In genomic region chr11:19441752-19442553, GRCh38 we compare ENCODE assay signal across 9 cellular contexts.
DNase-seq lines count a peak whose midpoint lies in the region; ATAC-seq and TF ChIP-seq lines count a peak whose summit lies in the region.
"Had no signal": no experiment of that assay in that cellular context is flagged by ENCODE, and none has a peak within 500 bp of the region (broad histone marks: within the 10 kb centered on the region; RNA-seq: fewer than 3 reads in every experiment).

No MANE protein-coding gene starts in this region.

- WGBS in smooth muscle cell (ENCODE audit: low lambda C conversion rate) = 29% methylated on average over 11 of the region's 11 CpGs
- WGBS in suprapubic skin = 56% methylated on average over 10 of the region's 11 CpGs

- H3K27me3 ChIP-seq in RWPE2 (ENCODE audit: insufficient read depth, poor library complexity, severe bottlenecking) (no peaks in the 10 kb centered on the region), smooth muscle cell (ENCODE audit: low read depth) (peaks cover 13% of the 10 kb centered on the region), suprapubic skin (no peaks in the 10 kb centered on the region)

- no peak overlapping the region for H2AFZ ChIP-seq in smooth muscle cell (ENCODE audit: low read depth)

- H3K36me3 ChIP-seq in RWPE2 (ENCODE audit: low read depth) = no peaks in the 10 kb centered on the region
- no peaks in the 10 kb centered on the region for H3K36me3 ChIP-seq in smooth muscle cell (ENCODE audit: low read depth)
- no peaks in the 10 kb centered on the region for H3K36me3 ChIP-seq in suprapubic skin

- H3K4me3 ChIP-seq in RWPE2 (ENCODE audit: severe bottlenecking) (no peak overlapping the region), smooth muscle cell (no peak overlapping the region), suprapubic skin (no peak overlapping the region)

- no peak for TF ChIP-seq POLR2A in suprapubic skin (IDR thresholded peaks at IDR 0.05)

- TF ChIP-seq CTCF in RWPE2 (IDR thresholded peaks at IDR 0.05; ENCODE audit: poor library complexity, severe bottlenecking) = no peak
- TF ChIP-seq CTCF in smooth muscle cell (IDR thresholded peaks at IDR 0.05; ENCODE audit: borderline replicate concordance, insufficient read depth, poor library complexity, severe bottlenecking) = no peak
- no peak for TF ChIP-seq CTCF in suprapubic skin (IDR thresholded peaks at IDR 0.05)

- H4K20me1 ChIP-seq in smooth muscle cell (ENCODE audit: low read depth) = no peaks in the 10 kb centered on the region

- H3K9ac ChIP-seq in smooth muscle cell (ENCODE audit: low read depth) = no peak overlapping the region

- H3K79me2 ChIP-seq in smooth muscle cell (ENCODE audit: low read depth) = no peaks in the 10 kb centered on the region

- H3K27ac ChIP-seq in RWPE2 (ENCODE audit: poor library complexity, severe bottlenecking) (peak overlapping the region; percentile 84), smooth muscle cell (ENCODE audit: low read depth) (peak overlapping the region; percentile 61), suprapubic skin (no peak overlapping the region)

- H3K4me2 ChIP-seq in smooth muscle cell = peak overlapping the region; percentile 33

- no peak for TF ChIP-seq EP300 in suprapubic skin (IDR thresholded peaks at IDR 0.05)

- no peaks in the 10 kb centered on the region for H3F3A ChIP-seq in smooth muscle cell (ENCODE audit: low read depth)

- ATAC-seq in GM19043 (IDR thresholded peaks at IDR 0.05; ENCODE audit: low read depth, unreplicated experiment) (peak; percentile 90), HG03097 (IDR thresholded peaks at IDR 0.05; ENCODE audit: low FRiP score, unreplicated experiment) (peak; percentile 88), RWPE2 (ENCODE audit: low read depth) (peak; percentile 84), esophagus mucosa (peak; percentile 91)

- H3K9me3 ChIP-seq in RWPE2 (ENCODE audit: severe bottlenecking) (no peaks in the 10 kb centered on the region), smooth muscle cell (replicated peaks; ENCODE audit: low read depth) (no peaks in the 10 kb centered on the region), suprapubic skin (no peaks in the 10 kb centered on the region)

- DNase-seq in AG20443 (ENCODE audit: low spot score) (peak; percentile 79), RWPE2 (ENCODE audit: low spot score) (peak; percentile 89), smooth muscle cell (lab: John Stamatoyannopoulos, UW; ENCODE audit: unreplicated experiment) (no peak), suprapubic skin (ENCODE audit: low spot score in 2 of 2) (no peak), middle frontal gyrus (ENCODE audit: extremely low spot score, low spot score) (no peak)
- DNase-seq: naive B cell had no signal

- H3K4me1 ChIP-seq in RWPE2 (ENCODE audit: insufficient read depth, poor library complexity, severe bottlenecking) (peaks cover 45% of the 10 kb centered on the region), smooth muscle cell (ENCODE audit: low read depth) (no peaks in the 10 kb centered on the region), suprapubic skin (peaks cover 8% of the 10 kb centered on the region)

Comparison
In these comparisons a context has a peak if more than half of its experiments do, and no peak if none do; other contexts are left out.
1. DNase-seq: peak in AG20443 (single experiment) and RWPE2 (single experiment); none in smooth muscle cell (single experiment), suprapubic skin (0 of 2) and middle frontal gyrus (single experiment).
2. Peak in every context shown above with its lines, with median percentiles within 50 percentile points of each other: ATAC-seq.